Comparison of ENCODE assay signal across 10 cellular contexts in the genomic region with DNA sequence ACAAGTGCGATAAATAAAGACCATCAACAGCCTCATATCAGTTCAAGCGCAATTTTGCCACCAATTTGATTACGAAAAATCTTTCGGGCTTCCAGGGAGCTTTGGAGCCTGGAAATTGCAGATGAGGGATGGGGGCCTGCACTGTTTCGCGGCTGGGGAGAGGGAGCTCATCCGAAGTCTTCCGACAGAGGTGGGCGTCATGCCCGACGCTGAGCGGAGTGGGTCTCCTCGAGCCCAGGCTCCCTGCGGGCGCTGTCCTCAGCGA.
DNase-seq lines count a peak whose midpoint lies in the region; ATAC-seq lines count a peak whose summit lies in the region.
"Had no signal": no experiment of that assay in that cellular context is flagged by ENCODE, and none has a peak within 500 bp of the region (broad histone marks: within the 10 kb centered on the region; RNA-seq: fewer than 3 reads in every experiment).

No MANE protein-coding gene starts in this region.

- no peaks in the 10 kb centered on the region for H3K9me2 ChIP-seq in Karpas-422 (replicated peaks; ENCODE audit: insufficient read depth, low read length)

- H3K14ac ChIP-seq in neuronal stem cell (ENCODE audit: low read length) = peak overlapping the region; percentile 71

- no peak for DNase-seq in CD4-positive, CD25-positive, alpha-beta regulatory T cell
- DNase-seq in Karpas-422 (no peak), neuronal stem cell (ENCODE audit: low spot score) (no peak), middle frontal gyrus (ENCODE audit: extremely low spot score, low spot score) (no peak), inferior parietal cortex (ENCODE audit: extremely low spot score) (no peak)
- DNase-seq: DND-41, NCI-H226 had no signal

- no peaks in the 10 kb centered on the region for H3K27me3 ChIP-seq in CD4-positive, CD25-positive, alpha-beta regulatory T cell (ENCODE audit: control insufficient read depth, insufficient read depth, low read length)
- H3K27me3 ChIP-seq in Karpas-422 (ENCODE audit: low read length) (no peaks in the 10 kb centered on the region), esophagus (ENCODE audit: control insufficient read depth in 1 of 2, insufficient read depth in 2 of 2, low read length in 2 of 2) (no peaks in the 10 kb centered on the region), neuronal stem cell (ENCODE audit: control insufficient read depth in 3 of 3, insufficient read depth in 3 of 3, low read depth in 1 of 3, low read length in 3 of 3) (peaks cover 29 to 57% (median 43%) of the 10 kb centered on the region in 3 experiments)

- peak overlapping the region in 1 of 3 donors; percentile 65 for H3K27ac Mint-ChIP-seq in CD4-positive, CD25-positive, alpha-beta regulatory T cell

- peak overlapping the region; percentile 94 for H2AK5ac ChIP-seq in neuronal stem cell (ENCODE audit: low read depth, low read length)

- no peak overlapping the region for H2BK5ac ChIP-seq in neuronal stem cell (ENCODE audit: low read length)

- H2AFZ ChIP-seq in Karpas-422 (ENCODE audit: low read length) (no peak overlapping the region), neuronal stem cell (ENCODE audit: low read length) (peak overlapping the region; percentile 55)

- no peak overlapping the region for H3K27ac ChIP-seq in CD4-positive, CD25-positive, alpha-beta regulatory T cell (ENCODE audit: insufficient read depth, low read length, poor library complexity, severe bottlenecking)
- H3K27ac ChIP-seq in Karpas-422 (ENCODE audit: low read length) (peak overlapping the region; percentile 99), esophagus (ENCODE audit: low read depth in 2 of 2, low read length in 1 of 2) (peak overlapping the region in 1 of 2 donors; percentile 0), neuronal stem cell (replicated peaks; ENCODE audit: low read length) (no peak overlapping the region)

- peaks cover 45% of the 10 kb centered on the region for H3K4me1 ChIP-seq in CD4-positive, CD25-positive, alpha-beta regulatory T cell (ENCODE audit: control insufficient read depth, insufficient read depth, low read length, poor library complexity, severe bottlenecking)
- peaks cover 72% of the 10 kb centered on the region for H3K4me1 ChIP-seq in Karpas-422 (ENCODE audit: low read length)
- H3K4me1 ChIP-seq in esophagus (ENCODE audit: control insufficient read depth in 2 of 2, insufficient read depth in 2 of 2, low read length in 1 of 2) = peaks cover 5 to 29% of the 10 kb centered on the region in 2 donors
- H3K4me1 ChIP-seq in neuronal stem cell (ENCODE audit: control insufficient read depth in 2 of 2, insufficient read depth in 1 of 2, low read depth in 1 of 2, low read length in 2 of 2) = peaks cover 16 to 18% of the 10 kb centered on the region in 2 donors

- 22 to 36% methylated on average over 16 of the region's 16 CpGs for WGBS in esophagus, 2 donors
- WGBS in neuronal stem cell (ENCODE audit: extremely low coverage in 2 of 2, insufficient read length in 2 of 2, insufficient replicate concordance in 1 of 2), 2 donors = no CpG with 5 or more reads among the region's 16 CpGs

- H3K27me3 Mint-ChIP-seq in CD4-positive, CD25-positive, alpha-beta regulatory T cell = peaks cover 13% of the 10 kb centered on the region

- H3K4me3 Mint-ChIP-seq in CD4-positive, CD25-positive, alpha-beta regulatory T cell = peak overlapping the region; percentile 22 to 71 (median 65)

- H3K4me2 ChIP-seq in Karpas-422 (ENCODE audit: low read depth, low read length, poor library complexity, severe bottlenecking) (peak overlapping the region; percentile 92), neuronal stem cell (ENCODE audit: insufficient read depth, low read length, poor library complexity, severe bottlenecking) (peak overlapping the region; percentile 62)

- no peaks in the 10 kb centered on the region for H4K20me1 ChIP-seq in Karpas-422 (ENCODE audit: insufficient read depth, low read depth, low read length)

- H3K4me3 ChIP-seq in CD4-positive, CD25-positive, alpha-beta regulatory T cell (ENCODE audit: low read depth, low read length) = no peak overlapping the region
- H3K4me3 ChIP-seq in Karpas-422 (ENCODE audit: low read length) (peak overlapping the region; percentile 64; the same call in 1 of the 2 replicates), esophagus (ENCODE audit: low read depth in 1 of 2, low read length in 2 of 2) (peak overlapping the region; percentile 46 to 61), neuronal stem cell (ENCODE audit: low read length in 2 of 2) (no peak overlapping the region)

- H3K23ac ChIP-seq in neuronal stem cell (ENCODE audit: low read depth, low read length, poor library complexity) = peak overlapping the region; percentile 80

- no peak overlapping the region for H4K8ac ChIP-seq in neuronal stem cell (ENCODE audit: low read depth, low read length)

- H2BK15ac ChIP-seq in neuronal stem cell (ENCODE audit: low read length) = peak overlapping the region; percentile 85

- no peaks in the 10 kb centered on the region for H3K36me3 ChIP-seq in CD4-positive, CD25-positive, alpha-beta regulatory T cell (ENCODE audit: control insufficient read depth, insufficient read depth, low read length)
- H3K36me3 ChIP-seq in Karpas-422 (ENCODE audit: insufficient read depth, low read length) (no peaks in the 10 kb centered on the region), esophagus (ENCODE audit: control insufficient read depth in 2 of 2, insufficient read depth in 2 of 2, low read length in 1 of 2) (peaks cover 0 to 6% of the 10 kb centered on the region in 2 donors), neuronal stem cell (replicated peaks in 1 of 2; ENCODE audit: control insufficient read depth in 2 of 2, insufficient read depth in 2 of 2, low read length in 2 of 2) (no peaks in the 10 kb centered on the region)

- no peaks in the 10 kb centered on the region for H3K79me1 ChIP-seq in neuronal stem cell (ENCODE audit: low read depth, low read length)

- peak overlapping the region; percentile 78 for H3K9ac ChIP-seq in Karpas-422 (ENCODE audit: low read length)
- H3K9ac ChIP-seq in neuronal stem cell (ENCODE audit: low read depth, low read length, poor library complexity) = no peak overlapping the region

- peaks cover 0 to 47% (median 11%) of the 10 kb centered on the region in 4 donors for H3K4me1 Mint-ChIP-seq in CD4-positive, CD25-positive, alpha-beta regulatory T cell

- no peaks in the 10 kb centered on the region for H3K9me3 ChIP-seq in CD4-positive, CD25-positive, alpha-beta regulatory T cell (ENCODE audit: control insufficient read depth in 2 of 2, low read length in 2 of 2)
- no peaks in the 10 kb centered on the region for H3K9me3 ChIP-seq in Karpas-422 (ENCODE audit: low read length)
- H3K9me3 ChIP-seq in esophagus (ENCODE audit: control insufficient read depth in 2 of 2, insufficient read depth in 1 of 2, low read depth in 1 of 2, low read length in 1 of 2) = no peaks in the 10 kb centered on the region
- H3K9me3 ChIP-seq in neuronal stem cell (replicated peaks in 1 of 2; ENCODE audit: control insufficient read depth in 2 of 2, insufficient read depth in 1 of 2, low read depth in 1 of 2, low read length in 2 of 2) = no peaks in the 10 kb centered on the region

- H3K18ac ChIP-seq in neuronal stem cell (ENCODE audit: low read length) = peak overlapping the region; percentile 87

- H3K79me2 ChIP-seq in Karpas-422 (ENCODE audit: low read length) = peaks cover 19% of the 10 kb centered on the region

- no peaks in the 10 kb centered on the region for H3K9me3 Mint-ChIP-seq in CD4-positive, CD25-positive, alpha-beta regulatory T cell

- no peak overlapping the region for H2BK120ac ChIP-seq in neuronal stem cell (ENCODE audit: low read depth, low read length)

- H2BK12ac ChIP-seq in neuronal stem cell (ENCODE audit: low read length) = peak overlapping the region; percentile 58

- H4K91ac ChIP-seq in neuronal stem cell (ENCODE audit: low read depth, low read length, poor library complexity) = no peak overlapping the region

- no peak for ATAC-seq in CD4-positive, CD25-positive, alpha-beta regulatory T cell (ENCODE audit: low read depth in 2 of 2)
- ATAC-seq in HG02938 (IDR thresholded peaks at IDR 0.05; ENCODE audit: unreplicated experiment) (no peak), HG03521 (IDR thresholded peaks at IDR 0.05; ENCODE audit: unreplicated experiment) (no peak)

- H3K4ac ChIP-seq in neuronal stem cell (ENCODE audit: low read length) = no peak overlapping the region

- H3K36me3 Mint-ChIP-seq in CD4-positive, CD25-positive, alpha-beta regulatory T cell = no peaks in the 10 kb centered on the region

Comparison
In these comparisons a context has a peak if more than half of its experiments do, and no peak if none do; other contexts are left out.
1. H3K4me3 ChIP-seq: peak in Karpas-422 (single experiment) and esophagus (2 of 2); none in CD4-positive, CD25-positive, alpha-beta regulatory T cell (single experiment) and neuronal stem cell (0 of 2).